8 cellular contexts compared by ENCODE assay signal in the genomic region with DNA sequence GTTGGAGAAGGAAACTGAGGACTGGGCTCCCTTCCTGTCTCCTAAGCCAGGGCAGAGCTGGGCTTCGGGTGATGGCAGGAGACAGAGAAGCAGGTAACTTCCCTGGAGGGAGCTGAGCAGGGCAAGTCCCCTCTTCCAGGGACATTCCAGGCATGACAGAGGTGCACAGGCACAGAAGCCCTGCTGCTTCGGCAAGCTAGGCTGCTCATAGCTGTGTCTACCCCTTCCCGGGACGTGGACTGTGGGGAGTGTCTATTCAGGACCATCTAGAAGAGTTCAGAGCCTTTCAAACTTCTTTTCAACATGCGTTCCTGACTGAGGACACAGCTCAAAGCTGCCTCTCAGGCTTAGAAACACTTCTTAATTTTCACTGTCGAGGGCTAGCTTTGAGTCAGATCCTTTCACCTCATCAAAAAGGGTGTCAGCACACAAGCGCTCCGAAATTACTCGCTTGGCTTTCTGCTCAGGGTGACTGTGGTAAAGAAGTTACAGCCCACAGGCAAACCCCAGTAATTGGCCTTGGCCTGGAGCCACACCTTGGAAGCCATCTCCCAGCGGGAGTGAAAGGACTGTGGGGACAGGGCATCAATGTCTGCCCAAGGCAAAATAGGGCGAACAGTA.
A peak's percentile ranks its signal among the peaks of the same experiment; 100 is the strongest.
DNase-seq lines count a peak whose midpoint lies in the region; ATAC-seq and TF ChIP-seq lines count a peak whose summit lies in the region.

No MANE protein-coding gene starts in this region.

- no peaks in the 10 kb centered on the region for H3K36me3 ChIP-seq in left ventricle myocardium inferior
- no peaks in the 10 kb centered on the region for H3K36me3 ChIP-seq in thymus (ENCODE audit: control insufficient read depth, insufficient read depth)
- H3K36me3 ChIP-seq in WERI-Rb-1 = no peaks in the 10 kb centered on the region

- H3K27me3 ChIP-seq in left ventricle myocardium inferior (ENCODE audit: low read depth) (no peaks in the 10 kb centered on the region), thymus (ENCODE audit: control insufficient read depth, insufficient read depth) (peaks cover 2% of the 10 kb centered on the region), WERI-Rb-1 (ENCODE audit: insufficient read depth, low read depth, severe bottlenecking) (no peaks in the 10 kb centered on the region)

- H3K9me3 ChIP-seq in left ventricle myocardium inferior (replicated peaks) = no peaks in the 10 kb centered on the region
- H3K9me3 ChIP-seq in thymus (ENCODE audit: control insufficient read depth) = no peaks in the 10 kb centered on the region
- H3K9me3 ChIP-seq in WERI-Rb-1 (ENCODE audit: severe bottlenecking) = no peaks in the 10 kb centered on the region

- H3K4me3 ChIP-seq in GM12875 (ENCODE audit: low read depth, low read length) (peak overlapping the region; percentile 11), left ventricle myocardium inferior (peak overlapping the region; percentile 61), thymus (ENCODE audit: low read length) (no peak overlapping the region), WERI-Rb-1 (ENCODE audit: low read depth, low read length) (no peak overlapping the region)

- TF ChIP-seq CTCF in GM12875 (IDR thresholded peaks at IDR 0.05; ENCODE audit: borderline replicate concordance, insufficient read depth, low read depth, low read length) (no peak), left ventricle myocardium inferior (IDR thresholded peaks at IDR 0.05; ENCODE audit: borderline replicate concordance) (no peak), WERI-Rb-1 (IDR thresholded peaks at IDR 0.05; ENCODE audit: low read depth, low read length) (no peak)

- H3K4me1 ChIP-seq in left ventricle myocardium inferior (peaks cover 64% of the 10 kb centered on the region), thymus (ENCODE audit: control insufficient read depth, insufficient read depth, low read length) (no peaks in the 10 kb centered on the region)

- DNase-seq in SW480 (ENCODE audit: low spot score) = peak; percentile 46
- DNase-seq in left ventricle myocardium inferior = no peak
- no peak for DNase-seq in WERI-Rb-1
- no peak for DNase-seq in NCI-H510A treated with DMSO at 0.1 percent for 48 hours (lab: John Stamatoyannopoulos, UW)

- H3K27ac ChIP-seq in left ventricle myocardium inferior (replicated peaks) (peak overlapping the region; percentile 82), thymus (ENCODE audit: low read depth) (peak overlapping the region; percentile 20), WERI-Rb-1 (no peak overlapping the region)

- intact Hi-C loops in left ventricle myocardium inferior (cut with micrococcal nuclease) = loop anchor here (5.0 kb wide), 1 partner anchor 294 kb away; no protein-coding TSS in a partner anchor

- ATAC-seq in HG02623 (IDR thresholded peaks at IDR 0.05; ENCODE audit: unreplicated experiment) (peak; percentile 32), GM19397 (IDR thresholded peaks at IDR 0.05; ENCODE audit: unreplicated experiment) (no peak)

- 47% methylated on average over 11 of the region's 11 CpGs for WGBS in thymus

Comparison
In these comparisons a context has a peak if more than half of its experiments do, and no peak if none do; other contexts are left out.
1. H3K4me3 ChIP-seq: peak in GM12875 (single experiment) and left ventricle myocardium inferior (single experiment); none in thymus (single experiment) and WERI-Rb-1 (single experiment).